In the genomic region with DNA sequence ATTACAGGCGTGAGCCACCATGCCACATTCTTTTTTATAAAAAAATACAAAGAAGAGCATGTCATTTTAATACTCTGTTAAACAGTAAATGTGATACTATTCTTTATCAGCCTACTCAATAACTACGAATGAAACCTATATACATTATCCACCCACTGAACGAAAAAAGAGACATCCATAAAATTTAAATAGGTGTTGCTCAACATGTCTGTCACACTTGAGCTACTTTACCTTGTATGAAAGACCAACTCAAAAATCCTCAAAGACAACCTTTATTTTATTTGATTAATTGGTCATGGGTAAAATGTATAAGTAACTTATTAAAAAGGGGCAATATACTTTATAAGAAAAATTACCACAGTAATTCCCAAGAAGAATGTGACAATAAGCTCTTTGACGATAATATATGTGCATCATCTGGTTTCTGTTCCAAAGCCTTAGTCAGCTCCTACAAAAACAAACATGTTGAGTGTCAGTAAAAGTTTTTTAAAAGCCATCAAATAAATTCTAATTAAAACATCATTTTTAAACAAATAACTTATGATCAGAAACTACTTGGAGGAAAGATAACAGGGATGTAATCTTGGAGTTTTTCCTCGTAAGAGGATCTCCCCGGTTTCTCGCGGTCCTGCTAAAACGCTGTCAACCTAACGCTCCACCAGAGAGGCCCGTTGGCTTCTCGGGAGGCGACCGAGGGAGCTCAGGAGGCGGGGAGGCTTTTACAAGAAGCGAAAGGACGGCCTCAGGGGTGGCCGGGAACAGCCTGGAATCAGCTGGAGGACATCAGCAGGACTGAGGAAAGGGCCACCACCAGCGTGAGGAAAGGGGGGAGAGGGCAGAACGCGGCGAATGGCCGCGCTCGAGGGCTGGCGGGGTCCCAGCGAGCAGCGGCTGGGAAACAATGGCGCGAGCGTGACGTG, we compare ENCODE assay signal across 1 cellular context.
TF ChIP-seq lines count a peak whose summit lies in the region.

No MANE protein-coding gene starts in this region.

TF ChIP-seq in SK-N-SH, 30 proteins besides CTCF, POLR2A, EP300 and RAD21 (continued from another document):
- TF ChIP-seq FOXJ3 (CRISPR knock-in tag; IDR thresholded peaks at IDR 0.05) (no peak), RFX5 (IDR thresholded peaks at IDR 0.05; ENCODE audit: low read length) (no peak), GATA2 (CRISPR knock-in tag; IDR thresholded peaks at IDR 0.05) (no peak), SIN3A (IDR thresholded peaks at IDR 0.05; ENCODE audit: borderline replicate concordance, low read depth, low read length) (peak; percentile 66; the same call in 1 of the 2 replicates), MEF2A (IDR thresholded peaks at IDR 0.05; ENCODE audit: borderline replicate concordance, low read depth) (no peak), JUND (IDR thresholded peaks at IDR 0.05) (no peak; the same call in 1 of the 2 replicates), RXRA (IDR thresholded peaks at IDR 0.05; ENCODE audit: borderline replicate concordance, low read depth) (no peak), CHD2 (IDR thresholded peaks at IDR 0.05; ENCODE audit: low read length, partially characterized antibody) (no peak), POLR2AphosphoS5 (IDR thresholded peaks at IDR 0.05; ENCODE audit: low read depth, low read length) (peak; percentile 63), TAF1 (IDR thresholded peaks at IDR 0.05; ENCODE audit: borderline replicate concordance, low read depth, low read length) (peak; percentile 71; the same call in 1 of the 2 replicates), ELF1 (IDR thresholded peaks at IDR 0.05) (no peak), FOXM1 (IDR thresholded peaks at IDR 0.05; ENCODE audit: low read depth) (no peak), EZH2phosphoT487 (IDR thresholded peaks at IDR 0.05; ENCODE audit: borderline replicate concordance, low read depth) (no peak), RCOR1 (IDR thresholded peaks at IDR 0.05; ENCODE audit: low read length) (no peak), TEAD4 (IDR thresholded peaks at IDR 0.05; ENCODE audit: borderline replicate concordance, insufficient read depth) (no peak), MXI1 (IDR thresholded peaks at IDR 0.05; ENCODE audit: low read depth, low read length) (0 out of 2 replicates have a peak, but pooled peaks have one; percentile 33), YY1 (IDR thresholded peaks at IDR 0.05; ENCODE audit: low read depth) (peak; percentile 78), FOSL2 (IDR thresholded peaks at IDR 0.05; ENCODE audit: borderline replicate concordance, low read depth) (no peak), NFIC (IDR thresholded peaks at IDR 0.05; ENCODE audit: borderline replicate concordance) (no peak), IRF3 (IDR thresholded peaks at IDR 0.05; ENCODE audit: low read depth, low read length) (no peak), SMC3 (IDR thresholded peaks at IDR 0.05; ENCODE audit: low read depth, low read length) (no peak), USF2 (IDR thresholded peaks at IDR 0.05; ENCODE audit: borderline replicate concordance, low read depth, low read length) (no peak), NRF1 (IDR thresholded peaks at IDR 0.05; ENCODE audit: low read depth, low read length) (no peak), TCF12 (IDR thresholded peaks at IDR 0.05) (peak; percentile 26), ZBTB33 (IDR thresholded peaks at IDR 0.05; ENCODE audit: borderline replicate concordance, low read depth) (no peak)
- TF ChIP-seq, protein P1, sequence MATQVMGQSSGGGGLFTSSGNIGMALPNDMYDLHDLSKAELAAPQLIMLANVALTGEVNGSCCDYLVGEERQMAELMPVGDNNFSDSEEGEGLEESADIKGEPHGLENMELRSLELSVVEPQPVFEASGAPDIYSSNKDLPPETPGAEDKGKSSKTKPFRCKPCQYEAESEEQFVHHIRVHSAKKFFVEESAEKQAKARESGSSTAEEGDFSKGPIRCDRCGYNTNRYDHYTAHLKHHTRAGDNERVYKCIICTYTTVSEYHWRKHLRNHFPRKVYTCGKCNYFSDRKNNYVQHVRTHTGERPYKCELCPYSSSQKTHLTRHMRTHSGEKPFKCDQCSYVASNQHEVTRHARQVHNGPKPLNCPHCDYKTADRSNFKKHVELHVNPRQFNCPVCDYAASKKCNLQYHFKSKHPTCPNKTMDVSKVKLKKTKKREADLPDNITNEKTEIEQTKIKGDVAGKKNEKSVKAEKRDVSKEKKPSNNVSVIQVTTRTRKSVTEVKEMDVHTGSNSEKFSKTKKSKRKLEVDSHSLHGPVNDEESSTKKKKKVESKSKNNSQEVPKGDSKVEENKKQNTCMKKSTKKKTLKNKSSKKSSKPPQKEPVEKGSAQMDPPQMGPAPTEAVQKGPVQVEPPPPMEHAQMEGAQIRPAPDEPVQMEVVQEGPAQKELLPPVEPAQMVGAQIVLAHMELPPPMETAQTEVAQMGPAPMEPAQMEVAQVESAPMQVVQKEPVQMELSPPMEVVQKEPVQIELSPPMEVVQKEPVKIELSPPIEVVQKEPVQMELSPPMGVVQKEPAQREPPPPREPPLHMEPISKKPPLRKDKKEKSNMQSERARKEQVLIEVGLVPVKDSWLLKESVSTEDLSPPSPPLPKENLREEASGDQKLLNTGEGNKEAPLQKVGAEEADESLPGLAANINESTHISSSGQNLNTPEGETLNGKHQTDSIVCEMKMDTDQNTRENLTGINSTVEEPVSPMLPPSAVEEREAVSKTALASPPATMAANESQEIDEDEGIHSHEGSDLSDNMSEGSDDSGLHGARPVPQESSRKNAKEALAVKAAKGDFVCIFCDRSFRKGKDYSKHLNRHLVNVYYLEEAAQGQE (IDR thresholded peaks at IDR 0.05; ENCODE audit: low read depth, low read length), result no peak
- TF ChIP-seq, protein P2, sequence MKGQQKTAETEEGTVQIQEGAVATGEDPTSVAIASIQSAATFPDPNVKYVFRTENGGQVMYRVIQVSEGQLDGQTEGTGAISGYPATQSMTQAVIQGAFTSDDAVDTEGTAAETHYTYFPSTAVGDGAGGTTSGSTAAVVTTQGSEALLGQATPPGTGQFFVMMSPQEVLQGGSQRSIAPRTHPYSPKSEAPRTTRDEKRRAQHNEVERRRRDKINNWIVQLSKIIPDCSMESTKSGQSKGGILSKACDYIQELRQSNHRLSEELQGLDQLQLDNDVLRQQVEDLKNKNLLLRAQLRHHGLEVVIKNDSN (IDR thresholded peaks at IDR 0.05; ENCODE audit: borderline replicate concordance, low read depth), result no peak
